ENCODE assay signal across 14 cellular contexts in the genomic region with DNA sequence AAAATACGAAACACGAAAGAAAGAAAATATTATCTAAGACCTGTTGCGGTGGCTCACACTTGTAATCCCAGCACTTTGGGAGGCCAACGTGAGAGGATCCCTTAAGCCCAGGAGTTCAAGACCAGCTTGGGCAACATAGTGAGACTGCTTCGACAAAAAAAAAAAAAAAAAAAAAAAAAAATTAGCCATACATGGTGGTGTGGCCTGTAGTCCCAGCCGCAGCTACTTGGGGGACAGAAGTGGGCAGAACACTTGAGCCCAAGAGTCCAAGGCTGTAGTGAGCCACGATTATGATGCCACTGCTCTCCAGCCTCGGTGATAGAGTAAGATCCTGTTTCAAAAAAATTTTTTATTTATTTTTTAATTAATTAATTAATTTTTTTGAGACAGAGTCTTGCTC. TPM values are rescaled to one million over a fixed set of nuclear protein-coding genes. Genes with fewer than 3 reads are reported as not detected.
DNase-seq lines count a peak whose midpoint lies in the region; ATAC-seq and TF ChIP-seq lines count a peak whose summit lies in the region.
"Had no signal": no experiment of that assay in that cellular context is flagged by ENCODE, and none has a peak within 500 bp of the region (broad histone marks: within the 10 kb centered on the region; RNA-seq: fewer than 3 reads in every experiment).

No MANE protein-coding gene starts in this region.

- TF ChIP-seq POLR2A in stomach (IDR thresholded peaks at IDR 0.05) (no peak), adrenal gland (IDR thresholded peaks at IDR 0.05) (no peak)

- peaks cover 2% of the 10 kb centered on the region; the same call in 1 of the 2 replicates for H4K20me1 ChIP-seq in OCI-LY7 (ENCODE audit: insufficient read depth, low read length)

- H3K36me3 ChIP-seq in OCI-LY7 (ENCODE audit: insufficient read depth, low read length) (peaks cover 19% of the 10 kb centered on the region), stomach (peaks cover 4 to 24% (median 17%) of the 10 kb centered on the region in 4 donors), adrenal gland (replicated peaks in 1 of 2) (peaks cover 0 to 18% of the 10 kb centered on the region in 2 donors)

- no peaks in the 10 kb centered on the region for H3K9me2 ChIP-seq in OCI-LY7 (ENCODE audit: insufficient read depth, low read length)

- peaks cover 21% of the 10 kb centered on the region for H3K79me2 ChIP-seq in OCI-LY7 (ENCODE audit: insufficient read depth, low read depth, low read length)

- CTCF ChIA-PET in OCI-LY7 (lab: Charles Lee; ENCODE audit: unreplicated experiment): interaction anchor here (0.7 to 1.7 kb wide), 7 partner anchors 10 to 415 kb away, joined by 3 to 6 read pairs (median 4); a partner anchor contains a TSS

- POLR2A ChIA-PET in OCI-LY7 (lab: Charles Lee): interaction anchor here (0.6 to 1.9 kb wide), 5 partner anchors 11 to 874 kb away, joined by 3 to 6 read pairs (median 3); no protein-coding TSS in a partner anchor

- peak overlapping the region; percentile 98; the same call in 1 of the 2 replicates for H2AFZ ChIP-seq in OCI-LY7 (ENCODE audit: low read length)

- peak overlapping the region; percentile 82 for H3K27ac Mint-ChIP-seq in activated naive CD4-positive, alpha-beta T cell treated with anti-CD3 and anti-CD28 coated beads, Interleukin-2, amount 50 U/mL, for 24 hours
- peak overlapping the region; percentile 88 for H3K27ac Mint-ChIP-seq in central memory CD8-positive, alpha-beta T cell (ENCODE audit: low read depth)

- H3K4me1 Mint-ChIP-seq in activated naive CD4-positive, alpha-beta T cell treated with anti-CD3 and anti-CD28 coated beads, Interleukin-2, amount 50 U/mL, for 24 hours: peaks cover 45% of the 10 kb centered on the region
- H3K4me1 Mint-ChIP-seq in central memory CD8-positive, alpha-beta T cell: peaks cover 45% of the 10 kb centered on the region

- H3K27ac ChIP-seq in OCI-LY7 (ENCODE audit: low read depth, low read length, poor library complexity, severe bottlenecking) (peak overlapping the region; percentile 77), stomach (peak overlapping the region in 4 of 5 donors; percentile 80 to 93 (median 88)), right cardiac atrium (ENCODE audit: low read length) (no peak overlapping the region), adrenal gland (peak overlapping the region in 1 of 5 donors; percentile 89)

- H3K4me3 Mint-ChIP-seq in activated naive CD4-positive, alpha-beta T cell treated with anti-CD3 and anti-CD28 coated beads, Interleukin-2, amount 50 U/mL, for 24 hours: no peak overlapping the region
- H3K4me3 Mint-ChIP-seq in central memory CD8-positive, alpha-beta T cell: no peak overlapping the region

- H3K27me3 ChIP-seq in stomach (no peaks in the 10 kb centered on the region), right cardiac atrium (ENCODE audit: control insufficient read depth, insufficient read depth) (no peaks in the 10 kb centered on the region), adrenal gland (no peaks in the 10 kb centered on the region)
- H3K27me3 ChIP-seq: MG63 had no signal

- BruUV-seq in OCI-LY7 (replicated peaks; lab: Mats Ljungman, UMichigan): no TSS peak

- peaks cover 16% of the 10 kb centered on the region for H3K36me3 Mint-ChIP-seq in activated naive CD4-positive, alpha-beta T cell treated with anti-CD3 and anti-CD28 coated beads, Interleukin-2, amount 50 U/mL, for 24 hours
- peaks cover 28% of the 10 kb centered on the region for H3K36me3 Mint-ChIP-seq in central memory CD8-positive, alpha-beta T cell (ENCODE audit: insufficient read depth)

- WGBS in stomach, 5 donors: 84 to 91% (median 85%) methylated on average over 8 of the region's 8 CpGs
- 90% methylated on average over 8 of the region's 8 CpGs for WGBS in right cardiac atrium
- 83 to 89% (median 87%) methylated on average over 8 of the region's 8 CpGs for whole genome bisulfite sequencing in adrenal gland, 4 donors

- TF ChIP-seq CTCF in OCI-LY7 (conservative IDR thresholded peaks at IDR 0.05; ENCODE audit: low read length): no peak
- TF ChIP-seq CTCF in stomach (IDR thresholded peaks at IDR 0.05): no peak
- no peak for TF ChIP-seq CTCF in adrenal gland (IDR thresholded peaks at IDR 0.05)

- ATAC-seq in central memory CD8-positive, alpha-beta T cell (replicated peaks; ENCODE audit: extremely low read depth, poor library complexity, severe bottlenecking): no peak
- ATAC-seq in right cardiac atrium: no peak

- H3K4me3 ChIP-seq in OCI-LY7 (ENCODE audit: low read depth, low read length, poor library complexity, severe bottlenecking) (no peak overlapping the region), stomach (no peak overlapping the region), right cardiac atrium (ENCODE audit: low read length) (no peak overlapping the region), adrenal gland (no peak overlapping the region)
- H3K4me3 ChIP-seq: MG63, mucosa of descending colon had no signal

- TF ChIP-seq EP300 in stomach (IDR thresholded peaks at IDR 0.05): no peak

- H3K4me2 ChIP-seq in OCI-LY7 (ENCODE audit: low read length): peak overlapping the region; percentile 64

- no peak for DNase-seq in activated naive CD4-positive, alpha-beta T cell (lab: John Stamatoyannopoulos, UW)
- DNase-seq in OCI-LY7 (ENCODE audit: low spot score) (no peak), stomach (no peak), NCI-H2196 treated with DMSO at 0.1 percent for 48 hours (lab: John Stamatoyannopoulos, UW; ENCODE audit: unreplicated experiment) (no peak), right cardiac atrium (no peak), adrenal gland (no peak)
- no peak for DNase-seq in central memory CD8-positive, alpha-beta T cell (ENCODE audit: low spot score in 2 of 2)
- DNase-seq: activated naive CD4-positive, alpha-beta T cell treated with Interleukin-2 at 50 U/mL for 16 hours; central memory CD4-positive, alpha-beta T cell; DMS79 treated with DMSO at 0.1 percent for 48 hours; glutamatergic neuron; MG63 had no signal

- no peaks in the 10 kb centered on the region for H3K27me3 Mint-ChIP-seq in activated naive CD4-positive, alpha-beta T cell treated with anti-CD3 and anti-CD28 coated beads, Interleukin-2, amount 50 U/mL, for 24 hours
- H3K27me3 Mint-ChIP-seq in central memory CD8-positive, alpha-beta T cell: no peaks in the 10 kb centered on the region

- H3K9me3 ChIP-seq in OCI-LY7 (ENCODE audit: low read length) (no peaks in the 10 kb centered on the region; the same call in 1 of the 2 replicates), stomach (no peaks in the 10 kb centered on the region), right cardiac atrium (ENCODE audit: control insufficient read depth, low read length) (no peaks in the 10 kb centered on the region), adrenal gland (replicated peaks in 1 of 3) (no peaks in the 10 kb centered on the region)
- H3K9me3 ChIP-seq: MG63, mucosa of descending colon had no signal

- H3K9me3 Mint-ChIP-seq in activated naive CD4-positive, alpha-beta T cell treated with anti-CD3 and anti-CD28 coated beads, Interleukin-2, amount 50 U/mL, for 24 hours: no peaks in the 10 kb centered on the region
- H3K9me3 Mint-ChIP-seq in central memory CD8-positive, alpha-beta T cell: no peaks in the 10 kb centered on the region

- peaks cover 47% of the 10 kb centered on the region for H3K4me1 ChIP-seq in OCI-LY7 (ENCODE audit: insufficient read depth, low read length, poor library complexity, severe bottlenecking)
- H3K4me1 ChIP-seq in stomach: peaks cover 29 to 55% (median 47%) of the 10 kb centered on the region in 4 donors
- H3K4me1 ChIP-seq in right cardiac atrium (ENCODE audit: control insufficient read depth, insufficient read depth, low read length): peaks cover 3% of the 10 kb centered on the region
- H3K4me1 ChIP-seq in adrenal gland (replicated peaks in 1 of 2): peaks cover 25 to 43% of the 10 kb centered on the region in 2 donors

- intact Hi-C loops in OCI-LY7 (cut with micrococcal nuclease; ENCODE audit: unreplicated experiment) (loop anchor here (2.0 to 10.0 kb wide), 4 partner anchors 41 to 473 kb away; a partner anchor contains a TSS), stomach (cut with DNase I; ENCODE audit: low total_unique reads) (loop anchor here (5.0 kb wide), 1 partner anchor 190 kb away; no protein-coding TSS in a partner anchor), right cardiac atrium (cut with DNase I) (loop anchor here (2.0 to 10.0 kb wide), 5 partner anchors 190 to 313 kb away; a partner anchor contains a TSS), adrenal gland (cut with DNase I) (loop anchor here (5.0 to 10.0 kb wide), 2 partner anchors 190 to 303 kb away; no protein-coding TSS in a partner anchor)

RNA-seq across cellular contexts. Expression of a gene that starts 1.5 kb away (rescaled TPM):
- 0.16 and 0.72 TPM in 2 replicates for total RNA-seq in OCI-LY7 (2014; rRNA removed; shearing (Covaris generic))
- total RNA-seq in OCI-LY7 (2022) (0.89 and 1.3 TPM in 2 replicates), stomach (10 to 100 TPM; 35.5 to 82.9 (median 43.7) TPM), right cardiac atrium (10 to 100 TPM; 62.2 to 78.2 (median 69.5) TPM), adrenal gland (100 to 1,000 TPM in 4 of 8 donors, 10 to 100 TPM in 4; 22.9 to 165 (median 96.8) TPM)
- polyA plus RNA-seq in stomach (100 to 1,000 TPM; 174 to 730 (median 364) TPM), right cardiac atrium (103 TPM), adrenal gland (100 to 1,000 TPM; 152 to 328 (median 275) TPM)

RNA-seq across cellular contexts. Expression of a gene that starts 2.9 kb away (rescaled TPM):
- total RNA-seq in OCI-LY7 (2014; rRNA removed; shearing (Covaris generic)): 4,465 and 5,738 TPM in 2 replicates
- total RNA-seq in OCI-LY7 (2022) (2,833 and 3,163 TPM in 2 replicates), stomach (1,000 to 10,000 TPM in 3 of 5 donors, 100 to 1,000 TPM in 1, 10 to 100 TPM in 1; 43.4 to 3,158 (median 1,583) TPM), right cardiac atrium (1,000 to 10,000 TPM; 1,034 to 1,449 (median 1,261) TPM), adrenal gland (1,000 to 10,000 TPM in 7 of 8 donors, 100 to 1,000 TPM in 1; 943 to 2,886 (median 1,497) TPM)
- polyA plus RNA-seq in stomach (over 10,000 TPM; 11,847 to 21,142 (median 13,702) TPM), right cardiac atrium (5,589 TPM), adrenal gland (1,000 to 10,000 TPM; 3,330 to 6,436 (median 4,487) TPM)

RNA-seq across cellular contexts. Expression of a gene that starts 10.1 kb away (rescaled TPM):
- 169 and 178 TPM in 2 replicates for total RNA-seq in OCI-LY7 (2014; rRNA removed; shearing (Covaris generic))
- total RNA-seq in OCI-LY7 (2022) (107 and 124 TPM in 2 replicates), stomach (100 to 1,000 TPM; 130 to 859 (median 234) TPM), right cardiac atrium (100 to 1,000 TPM in 2 of 4 donors, 10 to 100 TPM in 2; 92.1 to 108 (median 102) TPM), adrenal gland (100 to 1,000 TPM; 103 to 327 (median 179) TPM)
- polyA plus RNA-seq in stomach (100 to 1,000 TPM; 214 to 340 (median 237) TPM), right cardiac atrium (143 TPM), adrenal gland (100 to 1,000 TPM in 2 of 3 donors, 10 to 100 TPM in 1; 68.3 to 144 (median 140) TPM)

RNA-seq across cellular contexts. Expression of a gene that starts 19.9 kb away (rescaled TPM):
- total RNA-seq in OCI-LY7 (2014; rRNA removed; shearing (Covaris generic)): 17.0 and 17.4 TPM in 2 replicates
- total RNA-seq in OCI-LY7 (2022) (28.2 and 32.0 TPM in 2 replicates), stomach (10 to 100 TPM in 1 of 5 donors, 1 to 10 TPM in 3, not detected in 1; 2.7 to 16.7 (median 7.3) TPM), right cardiac atrium (1 to 10 TPM; 4.3 to 6.0 (median 4.8) TPM), adrenal gland (10 to 100 TPM in 7 of 8 donors, 1 to 10 TPM in 1; 5.1 to 16.7 (median 15.0) TPM)
- polyA plus RNA-seq in stomach (10 to 100 TPM; 10.9 to 32.9 (median 11.8) TPM), right cardiac atrium (6.0 TPM), adrenal gland (10 to 100 TPM in 2 of 3 donors, 1 to 10 TPM in 1; 6.3 to 21.8 (median 19.0) TPM)

RNA-seq across cellular contexts. Expression of a gene that starts 24.3 kb away (rescaled TPM):
- total RNA-seq in OCI-LY7 (2014; rRNA removed; shearing (Covaris generic)): 44.2 and 45.5 TPM in 2 replicates
- total RNA-seq in OCI-LY7 (2022) (32.7 and 41.6 TPM in 2 replicates), stomach (10 to 100 TPM in 4 of 5 donors, 1 to 10 TPM in 1; 6.4 to 80.6 (median 24.9) TPM), right cardiac atrium (10 to 100 TPM; 61.2 to 71.4 (median 65.1) TPM), adrenal gland (100 to 1,000 TPM in 7 of 8 donors, 10 to 100 TPM in 1; 96.5 to 173 (median 118) TPM)
- polyA plus RNA-seq in stomach (10 to 100 TPM; 29.9 to 54.8 (median 39.8) TPM), right cardiac atrium (61.3 TPM), adrenal gland (10 to 100 TPM; 29.1 to 85.1 (median 63.9) TPM)

Comparison
In these comparisons a context has a peak if more than half of its experiments do, and no peak if none do; other contexts are left out.
1. RNA of a gene that starts 1.5 kb away (total RNA-seq): 22.9 to 165 TPM in adrenal gland, 62.2 to 78.2 TPM in right cardiac atrium and 35.5 to 82.9 TPM in stomach; 0.16 to 1.3 TPM in OCI-LY7; every median in the first group is over 10 times any median in the second.